Comparison of ENCODE assay signal across 26 cellular contexts in the genomic region with DNA sequence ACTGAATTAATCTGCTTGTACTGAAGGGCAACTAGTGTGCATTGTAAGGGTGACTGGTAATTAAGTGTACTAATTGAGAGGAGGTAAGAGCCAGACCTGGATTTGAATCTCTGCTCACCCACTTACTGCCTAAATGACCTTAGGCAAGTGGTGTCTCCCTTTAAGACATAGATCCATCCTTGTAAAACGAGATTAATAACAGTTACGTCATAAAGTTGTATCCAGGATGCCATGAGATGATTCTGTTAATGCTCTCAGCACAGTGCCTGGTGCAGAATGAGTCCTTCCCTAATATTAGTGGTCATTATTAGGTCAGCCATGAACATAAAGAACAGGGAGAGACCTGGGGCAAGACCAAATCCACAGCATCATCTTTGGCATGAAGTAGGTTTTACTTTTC.
A peak's percentile ranks its signal among the peaks of the same experiment; 100 is the strongest.
DNase-seq lines count a peak whose midpoint lies in the region; ATAC-seq, FAIRE-seq and TF ChIP-seq lines count a peak whose summit lies in the region.
"Had no signal": no experiment of that assay in that cellular context is flagged by ENCODE, and none has a peak within 500 bp of the region (broad histone marks: within the 10 kb centered on the region; RNA-seq: fewer than 3 reads in every experiment).

No MANE protein-coding gene starts in this region.

- H3K27me3 Mint-ChIP-seq in T-helper 2 cell treated with Interferon-gamma antibody and Interleukin-4, amounts not matched to agents 5 μg/mL and 100 μg/mL, for 36 hours (ENCODE audit: low read depth), result no peaks in the 10 kb centered on the region
- H3K27me3 Mint-ChIP-seq: CD4-positive, alpha-beta T cell; CD8-positive, alpha-beta memory T cell had no signal

- H3K4me3 Mint-ChIP-seq in T-helper 2 cell treated with Interferon-gamma antibody and Interleukin-4, amounts not matched to agents 5 μg/mL and 100 μg/mL, for 36 hours, result no peak overlapping the region
- H3K4me3 Mint-ChIP-seq: CD14-positive monocyte; CD4-positive, alpha-beta T cell; CD8-positive, alpha-beta memory T cell had no signal

- H2AFZ ChIP-seq in neural cell (ENCODE audit: low read depth, low read length), result no peak overlapping the region
- H2AFZ ChIP-seq: GM23248 had no signal

- H3K9me3 ChIP-seq in neural cell (ENCODE audit: low read length), result no peaks in the 10 kb centered on the region
- H3K9me3 ChIP-seq: A549; BE2C; BLaER1 treated with 17β-estradiol and CSF1 and Interleukin-3, amounts not matched to agents 10 nM and 100 nM had no signal

- DNase-seq in HTR-8/SVneo (ENCODE audit: insufficient read length, low spot score), result no peak
- no peak for DNase-seq in left ventricle myocardium superior
- DNase-seq in T-helper 2 cell treated with Interferon-gamma antibody and Interleukin-4, amounts not matched to agents 5 μg/mL and 100 μg/mL, for 36 hours (ENCODE audit: low spot score), result no peak
- no peak for DNase-seq in NCI-H1694 treated with DMSO at 0.1 percent for 48 hours (lab: John Stamatoyannopoulos, UW)
- DNase-seq: 8988T; ACHN; AML-193; BE2C; CD4-positive, alpha-beta T cell; CD8-positive, alpha-beta memory T cell; DMS 273 treated with DMSO at 0.1 percent for 48 hours; DMS79; EL; GDM1; GM23248; H7; HCEC 1CT had no signal

- no peaks in the 10 kb centered on the region for H3K9me3 Mint-ChIP-seq in T-helper 2 cell treated with Interferon-gamma antibody and Interleukin-4, amounts not matched to agents 5 μg/mL and 100 μg/mL, for 36 hours

- no peaks in the 10 kb centered on the region for H3F3A ChIP-seq in neural cell (ENCODE audit: insufficient read depth, low read length, poor library complexity, severe bottlenecking)

- H4K20me1 ChIP-seq in neural cell (ENCODE audit: insufficient read depth), result no peaks in the 10 kb centered on the region
- H4K20me1 ChIP-seq: BLaER1 treated with 17β-estradiol and CSF1 and Interleukin-3, amounts not matched to agents 10 nM and 100 nM had no signal

- no peaks in the 10 kb centered on the region for H3K4me1 Mint-ChIP-seq in T-helper 2 cell treated with Interferon-gamma antibody and Interleukin-4, amounts not matched to agents 5 μg/mL and 100 μg/mL, for 36 hours (ENCODE audit: low read depth)
- H3K4me1 Mint-ChIP-seq: CD14-positive monocyte; CD8-positive, alpha-beta memory T cell had no signal

- H3K36me3 Mint-ChIP-seq in T-helper 2 cell treated with Interferon-gamma antibody and Interleukin-4, amounts not matched to agents 5 μg/mL and 100 μg/mL, for 36 hours (ENCODE audit: low read depth), result no peaks in the 10 kb centered on the region
- H3K36me3 Mint-ChIP-seq: CD14-positive monocyte; CD8-positive, alpha-beta memory T cell had no signal

- intact Hi-C loops in left ventricle myocardium superior (cut with micrococcal nuclease), result no loop called here

- no peak for ATAC-seq in left ventricle myocardium superior
- ATAC-seq: A549, GM12878 had no signal

- H3K27me3 ChIP-seq in neural cell (ENCODE audit: insufficient read depth, low read depth, low read length), result no peaks in the 10 kb centered on the region
- H3K27me3 ChIP-seq: BE2C; BLaER1 treated with 17β-estradiol and CSF1 and Interleukin-3, amounts not matched to agents 10 nM and 100 nM had no signal

- no peak overlapping the region for H3K9ac ChIP-seq in neural cell (ENCODE audit: low read length)
- H3K9ac ChIP-seq: BLaER1 treated with 17β-estradiol and CSF1 and Interleukin-3, amounts not matched to agents 10 nM and 100 nM; GM23248 had no signal

- H3K27ac ChIP-seq in cingulate gyrus (ENCODE audit: low read depth, low read length) (peak overlapping the region; percentile 2), neural cell (ENCODE audit: low read length) (peak overlapping the region; percentile 9)
- H3K27ac ChIP-seq: A549; BLaER1 treated with 17β-estradiol and CSF1 and Interleukin-3, amounts not matched to agents 10 nM and 100 nM; GM23248 had no signal

- no peak overlapping the region for H3K4me3 ChIP-seq in neural cell (ENCODE audit: low read length)
- H3K4me3 ChIP-seq: A549; BLaER1 treated with 17β-estradiol and CSF1 and Interleukin-3, amounts not matched to agents 10 nM and 100 nM; GM12878; GM23248 had no signal

- no peaks in the 10 kb centered on the region for H3K79me2 ChIP-seq in neural cell (replicated peaks; ENCODE audit: insufficient read depth, low read length)

- H3K36me3 ChIP-seq in neural cell (ENCODE audit: insufficient read depth, low read length), result no peaks in the 10 kb centered on the region
- H3K36me3 ChIP-seq: BE2C; BLaER1 treated with 17β-estradiol and CSF1 and Interleukin-3, amounts not matched to agents 10 nM and 100 nM had no signal

- no peak overlapping the region for H3K27ac Mint-ChIP-seq in T-helper 2 cell treated with Interferon-gamma antibody and Interleukin-4, amounts not matched to agents 5 μg/mL and 100 μg/mL, for 36 hours
- H3K27ac Mint-ChIP-seq: CD4-positive, alpha-beta T cell; CD8-positive, alpha-beta memory T cell had no signal

- H3K4me2 ChIP-seq in neural cell (ENCODE audit: low read length), result no peak overlapping the region
- H3K4me2 ChIP-seq: A549; BLaER1 treated with 17β-estradiol and CSF1 and Interleukin-3, amounts not matched to agents 10 nM and 100 nM had no signal

- TF ChIP-seq CTCF in neural cell (IDR thresholded peaks at IDR 0.05; ENCODE audit: poor library complexity, severe bottlenecking), result no peak

- TF ChIP-seq EP300 in neural cell (conservative IDR thresholded peaks at IDR 0.05; ENCODE audit: poor library complexity, severe bottlenecking), result no peak

- FAIRE-seq in HTR-8/SVneo (lab: Jason Lieb, UNC), result peak; percentile 42
- FAIRE-seq: A549, D721Med, GM12878, GM19239, H1 had no signal

- TF ChIP-seq RAD21 in neural cell (conservative IDR thresholded peaks at IDR 0.05), result no peak

- H3K9me2 ChIP-seq in neural cell (ENCODE audit: insufficient read depth, low read length), result no peaks in the 10 kb centered on the region

TF ChIP-seq in neural cell, 6 proteins besides CTCF, POLR2A, EP300 and RAD21:
- TF ChIP-seq POLR2AphosphoS5 (IDR thresholded peaks at IDR 0.05) (no peak), TAF1 (IDR thresholded peaks at IDR 0.05; ENCODE audit: low read depth) (no peak), SMC3 (conservative IDR thresholded peaks at IDR 0.05; ENCODE audit: poor library complexity) (no peak), EZH2 (IDR thresholded peaks at IDR 0.05; ENCODE audit: borderline replicate concordance, insufficient read depth, low read length, poor library complexity, severe bottlenecking) (no peak)
